Comparison of ENCODE assay signal across 23 cellular contexts in genomic region chr9:137354845-137355420, GRCh38. TPM values are rescaled to one million over a fixed set of nuclear protein-coding genes. Genes with fewer than 3 reads are reported as not detected.
"Had no signal": no experiment of that assay in that cellular context is flagged by ENCODE, and none has a peak within 500 bp of the region (broad histone marks: within the 10 kb centered on the region; RNA-seq: fewer than 3 reads in every experiment).

No MANE protein-coding gene starts in this region.

- H3K27me3 ChIP-seq: breast epithelium, colonic mucosa, esophagus squamous epithelium, gastroesophageal sphincter, neutrophil, sigmoid colon, thyroid gland had no signal

- H3K27ac ChIP-seq: colonic mucosa, neutrophil, parathyroid adenoma, SK-N-MC, thyroid gland, VCaP had no signal

- H3K36me3 ChIP-seq: breast epithelium, colonic mucosa, esophagus squamous epithelium, neutrophil, sigmoid colon, thyroid gland had no signal

- H3K79me2 ChIP-seq: parathyroid adenoma had no signal

- DNase-seq: activated CD4-positive, alpha-beta T cell treated with anti-CD3 and anti-CD28 coated beads, Interleukin-2, amount 50 U/mL, for 1 hour; activated CD8-positive, alpha-beta memory T cell treated with anti-CD3 and anti-CD28 coated beads, Interleukin-2, amount 50 U/mL, for 4 hours; activated naive CD4-positive, alpha-beta T cell treated with Interleukin-2 at 50 U/mL for 16 hours; activated naive CD8-positive, alpha-beta T cell treated with anti-CD3 and anti-CD28 coated beads for 36 hours; activated T-cell treated with anti-CD3 and anti-CD28 coated beads, Interleukin-2, amount 50 U/mL, for 4 hours; colonic mucosa; esophagus squamous epithelium; left colon; sigmoid colon; stimulated activated CD4-positive, alpha-beta T cell treated with anti-CD3 and anti-CD28 coated beads, Interleukin-4, amount 100 ng/mL, for 1 hour; stimulated activated naive CD8-positive, alpha-beta T cell treated with anti-CD3 and anti-CD28 coated beads, Interleukin-15, Interleukin-2, amounts not matched to agents 100 U/mL and 50 U/mL, for 24 hours; substantia nigra; thyroid gland had no signal

- ATAC-seq: activated CD4-positive, CD25-positive, alpha-beta regulatory T cell treated with anti-CD3 and anti-CD28 coated beads, Interleukin-2, amount 50 U/mL, for 24 hours; activated T-cell treated with anti-CD3 and anti-CD28 coated beads, Interleukin-2, amount 50 U/mL, for 4 hours; gastroesophageal sphincter; naive thymus-derived CD8-positive, alpha-beta T cell; stimulated activated naive CD8-positive, alpha-beta T cell treated with anti-CD3 and anti-CD28 coated beads, Interleukin-15, Interleukin-2, amounts not matched to agents 100 U/mL and 50 U/mL, for 24 hours had no signal

- H3K9ac ChIP-seq: parathyroid adenoma had no signal

- H3K4me1 ChIP-seq: breast epithelium, colonic mucosa, gastroesophageal sphincter, parathyroid adenoma, sigmoid colon, thyroid gland had no signal

- H2AFZ ChIP-seq: parathyroid adenoma had no signal

- H3K9me3 ChIP-seq: colonic mucosa, neutrophil, thyroid gland had no signal

- H3K4me3 ChIP-seq: breast epithelium, colonic mucosa, esophagus squamous epithelium, gastroesophageal sphincter, lung, sigmoid colon, SK-N-MC, smooth muscle cell, thyroid gland had no signal

- H3K4me2 ChIP-seq: smooth muscle cell had no signal

RNA-seq across cellular contexts. Expression of gene NRARP, which starts 52.9 kb away (rescaled TPM):
- polyA plus RNA-seq: naive thymus-derived CD8-positive, alpha-beta T cell had no signal
